ENCODE assay signal across 8 cellular contexts in the genomic region with DNA sequence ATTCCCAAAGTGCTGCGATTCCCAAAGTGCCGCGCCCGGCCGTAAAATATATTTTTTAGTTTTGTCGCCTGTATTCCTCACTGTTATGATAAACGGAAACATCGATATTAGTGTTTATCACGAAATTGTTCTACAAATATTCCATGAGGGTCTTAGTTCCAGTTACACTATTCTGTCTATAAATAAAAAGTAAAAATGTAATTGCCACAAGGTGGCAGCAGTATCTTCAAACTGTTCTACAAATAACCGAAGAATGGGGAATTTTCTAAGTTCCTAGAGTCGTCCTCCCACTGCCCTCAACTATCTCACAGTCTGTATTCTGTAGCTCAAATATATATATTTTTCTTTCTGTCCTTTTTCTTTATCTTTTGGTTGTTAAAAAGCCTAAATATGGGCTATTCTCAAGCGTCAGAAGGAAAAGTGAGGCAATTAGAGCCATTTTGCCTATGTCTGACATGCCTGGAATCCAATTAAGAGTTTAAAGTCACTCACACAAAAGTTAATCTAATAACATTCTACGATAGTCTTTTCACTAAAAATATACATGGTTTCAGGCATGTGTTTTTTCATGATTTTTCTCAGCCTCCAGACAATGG. TPM values are rescaled to one million over a fixed set of nuclear protein-coding genes. Genes with fewer than 3 reads are reported as not detected.
DNase-seq lines count a peak whose midpoint lies in the region; ATAC-seq and TF ChIP-seq lines count a peak whose summit lies in the region.

No MANE protein-coding gene starts in this region.

- no peak overlapping the region for H3K18ac ChIP-seq in mesenchymal stem cell (ENCODE audit: low read depth in 1 of 2, low read length in 2 of 2)

- no peak overlapping the region for H2BK12ac ChIP-seq in mesenchymal stem cell (ENCODE audit: low read length in 2 of 2)

- no peaks in the 10 kb centered on the region for H3K27me3 Mint-ChIP-seq in GM23338 (ENCODE audit: insufficient read depth, low read depth, poor library complexity)
- peaks cover 6 to 7% of the 10 kb centered on the region in 2 donors for H3K27me3 Mint-ChIP-seq in natural killer cell (ENCODE audit: low read depth in 2 of 2)

- no peaks in the 10 kb centered on the region for H3K79me2 ChIP-seq in GM23338 (replicated peaks; ENCODE audit: insufficient read depth)

- H4K91ac ChIP-seq in mesenchymal stem cell (ENCODE audit: low read length), result no peak overlapping the region

- H2AFZ ChIP-seq in GM23338, result no peak overlapping the region
- H2AFZ ChIP-seq in mesenchymal stem cell (ENCODE audit: low read depth, low read length), result no peak overlapping the region

- H2AK5ac ChIP-seq in mesenchymal stem cell (ENCODE audit: low read length, severe bottlenecking), result no peak overlapping the region

- no peak overlapping the region for H3K4me3 ChIP-seq in GM23338
- no peak overlapping the region for H3K4me3 ChIP-seq in mesenchymal stem cell (ENCODE audit: insufficient read depth in 1 of 2, low read depth in 1 of 2, low read length in 2 of 2)
- no peak overlapping the region for H3K4me3 ChIP-seq in lower leg skin (ENCODE audit: low read depth, poor library complexity, severe bottlenecking)

- H2BK120ac ChIP-seq in mesenchymal stem cell (ENCODE audit: low read depth, low read length), result no peak overlapping the region

- H3K4me3 Mint-ChIP-seq in GM23338 (no peak overlapping the region), natural killer cell (no peak overlapping the region)

- no peaks in the 10 kb centered on the region for H3K9me3 ChIP-seq in mesenchymal stem cell (ENCODE audit: control insufficient read depth, low read length)

- no peaks in the 10 kb centered on the region for H4K20me1 ChIP-seq in GM23338 (replicated peaks; ENCODE audit: insufficient read depth)

- H3K4me1 Mint-ChIP-seq in GM23338 (no peaks in the 10 kb centered on the region), natural killer cell (no peaks in the 10 kb centered on the region)

- H3K4me2 ChIP-seq in GM23338 (no peak overlapping the region), mesenchymal stem cell (ENCODE audit: low read length, poor library complexity, severe bottlenecking) (no peak overlapping the region)

- H3K79me1 ChIP-seq in mesenchymal stem cell (replicated peaks; ENCODE audit: low read length, poor library complexity, severe bottlenecking), result no peaks in the 10 kb centered on the region

- peak overlapping the region; percentile 54 for H3K9ac ChIP-seq in mesenchymal stem cell (ENCODE audit: low read length)

- H3K4me1 ChIP-seq in GM23338 (ENCODE audit: insufficient read depth) (no peaks in the 10 kb centered on the region), mesenchymal stem cell (ENCODE audit: control insufficient read depth, insufficient read depth, low read depth, low read length) (no peaks in the 10 kb centered on the region)

- DNase-seq in DMS 273 treated with DMSO at 0.1 percent for 48 hours (lab: John Stamatoyannopoulos, UW), result peak; percentile 47
- DNase-seq in GM23338 (ENCODE audit: low spot score), result peak; percentile 85
- peak; percentile 97 for DNase-seq in NCI-H2029 (lab: John Stamatoyannopoulos, UW)
- peak; percentile 48 for DNase-seq in astrocyte of the hippocampus (ENCODE audit: low read depth, low spot score)
- peak; percentile 44 for DNase-seq in mesenchymal stem cell
- no peak for DNase-seq in natural killer cell
- no peak for DNase-seq in lower leg skin (ENCODE audit: low spot score in 2 of 2)

- 63% methylated on average over 4 of the region's 13 CpGs for WGBS in mesenchymal stem cell
- WGBS in lower leg skin, 2 donors, result 36 to 38% methylated on average over 13 of the region's 13 CpGs

- intact Hi-C loops in natural killer cell (cut with micrococcal nuclease), result no loop called here
- intact Hi-C loops in lower leg skin (cut with DNase I; ENCODE audit: low total_unique reads), result no loop called here

- H2BK15ac ChIP-seq in mesenchymal stem cell (ENCODE audit: low read depth, poor library complexity, severe bottlenecking), result no peak overlapping the region

- H2BK5ac ChIP-seq in mesenchymal stem cell (ENCODE audit: low read depth, low read length, poor library complexity, severe bottlenecking), result no peak overlapping the region

- no peaks in the 10 kb centered on the region for H3K36me3 ChIP-seq in GM23338 (ENCODE audit: insufficient read depth)
- H3K36me3 ChIP-seq in mesenchymal stem cell (ENCODE audit: control insufficient read depth in 1 of 2, insufficient read depth in 2 of 2, low read depth in 1 of 2, low read length in 2 of 2), result no peaks in the 10 kb centered on the region

- no peaks in the 10 kb centered on the region for H3K36me3 Mint-ChIP-seq in GM23338 (ENCODE audit: low read depth)
- no peaks in the 10 kb centered on the region for H3K36me3 Mint-ChIP-seq in natural killer cell

- no peak overlapping the region for H4K8ac ChIP-seq in mesenchymal stem cell (ENCODE audit: low read length)

- H3K9me2 ChIP-seq in GM23338 (ENCODE audit: insufficient read depth), result no peaks in the 10 kb centered on the region

- no peak overlapping the region for H3K4ac ChIP-seq in mesenchymal stem cell (ENCODE audit: low read depth in 1 of 2, low read length in 2 of 2)

- H3K9me3 Mint-ChIP-seq in GM23338 (no peaks in the 10 kb centered on the region), natural killer cell (no peaks in the 10 kb centered on the region)

- H3K27me3 ChIP-seq in GM23338 (ENCODE audit: insufficient read depth) (no peaks in the 10 kb centered on the region), mesenchymal stem cell (ENCODE audit: control insufficient read depth in 1 of 2, insufficient read depth in 1 of 2, low read length in 2 of 2) (no peaks in the 10 kb centered on the region)

- ATAC-seq in GM23338 (peak; percentile 66), natural killer cell (no peak), esophagus mucosa (no peak)

- H3K14ac ChIP-seq in mesenchymal stem cell (ENCODE audit: low read length in 2 of 2), result no peak overlapping the region

- TF ChIP-seq CTCF in GM23338 (conservative IDR thresholded peaks at IDR 0.05; ENCODE audit: low read depth in 2 of 2), result peak; percentile 54 to 72
- TF ChIP-seq CTCF in natural killer cell (IDR thresholded peaks at IDR 0.05), result no peak
- TF ChIP-seq CTCF in lower leg skin (IDR thresholded peaks at IDR 0.05), result no peak

- no peak overlapping the region for H3K23ac ChIP-seq in mesenchymal stem cell (ENCODE audit: low read length in 2 of 2)

- no peak overlapping the region for H3K27ac Mint-ChIP-seq in GM23338
- no peak overlapping the region for H3K27ac Mint-ChIP-seq in natural killer cell

- no peak overlapping the region for H3K27ac ChIP-seq in GM23338 (ENCODE audit: low read depth)
- no peak overlapping the region for H3K27ac ChIP-seq in mesenchymal stem cell (ENCODE audit: low read length, poor library complexity, severe bottlenecking)

- H3F3A ChIP-seq in GM23338 (replicated peaks; ENCODE audit: low read depth), result no peaks in the 10 kb centered on the region

- no peak for TF ChIP-seq POLR2A in lower leg skin (IDR thresholded peaks at IDR 0.05)

TF ChIP-seq in GM23338, 12 proteins besides CTCF, POLR2A, EP300 and RAD21 (continues in another document):
- no peak for TF ChIP-seq JUNB (IDR thresholded peaks at IDR 0.05; ENCODE audit: unreplicated experiment)
- no peak for TF ChIP-seq POLR2AphosphoS5 (IDR thresholded peaks at IDR 0.05; ENCODE audit: low read depth)
- TF ChIP-seq NANOG (IDR thresholded peaks at IDR 0.05; ENCODE audit: borderline replicate concordance), result no peak
- no peak for TF ChIP-seq EZH2phosphoT487 (IDR thresholded peaks at IDR 0.05; ENCODE audit: unreplicated experiment)
- no peak for TF ChIP-seq ZNF331 (CRISPR knock-in tag; IDR thresholded peaks at IDR 0.05; ENCODE audit: low read depth)
- no peak for TF ChIP-seq REST (IDR thresholded peaks at IDR 0.05; ENCODE audit: unreplicated experiment)
- TF ChIP-seq STAT1 (IDR thresholded peaks at IDR 0.05; ENCODE audit: unreplicated experiment), result no peak

RNA-seq across cellular contexts. Expression of gene FAM162B, which starts 14.1 kb away (rescaled TPM):
- total RNA-seq in GM23338 (2014; rRNA removed; shearing (Covaris generic)), result 5.9 and 6.3 TPM in 2 replicates
- polyA plus RNA-seq in GM23338 (2016; fragmentation: Nextera tagmentation; extraction: Ambion mirVana), result 6.3 and 9.3 TPM in 2 replicates
- polyA plus RNA-seq in mesenchymal stem cell (2013, experiment 1 of 2), result 1.1 TPM
- polyA plus RNA-seq in mesenchymal stem cell (2013, experiment 2 of 2), result 1.4 TPM
- total RNA-seq in natural killer cell (not detected), esophagus mucosa (0.92 TPM), lower leg skin (1 to 10 TPM; 1.9 to 5.6 (median 3.5) TPM)

RNA-seq across cellular contexts. Expression of gene GPRC6A, which starts 49.2 kb away (rescaled TPM):
- total RNA-seq in GM23338 (2014; rRNA removed; shearing (Covaris generic)), result 0.21 TPM in 1 of 2 replicates, not detected in the other
- polyA plus RNA-seq in GM23338 (2016; fragmentation: Nextera tagmentation; extraction: Ambion mirVana), result 0.31 and 0.45 TPM in 2 replicates
- not detected for polyA plus RNA-seq in mesenchymal stem cell (2013, experiment 1 of 2)
- not detected for polyA plus RNA-seq in mesenchymal stem cell (2013, experiment 2 of 2)
- total RNA-seq in natural killer cell (not detected), esophagus mucosa (not detected), lower leg skin (not detected)

Comparison
In these comparisons a context has a peak if more than half of its experiments do, and no peak if none do; other contexts are left out.
1. DNase-seq: peak in DMS 273 treated with DMSO at 0.1 percent for 48 hours (single experiment), GM23338 (single experiment), NCI-H2029 (single experiment), astrocyte of the hippocampus (single experiment) and mesenchymal stem cell (single experiment); none in natural killer cell (single experiment) and lower leg skin (0 of 2).
2. CTCF ChIP-seq: peak in GM23338 (2 of 2); none in natural killer cell (single experiment) and lower leg skin (0 of 3).